Comparison of ENCODE assay signal across 29 cellular contexts in genomic region chr4:56477192-56477706, GRCh38. TPM values are rescaled to one million over a fixed set of nuclear protein-coding genes. Genes with fewer than 3 reads are reported as not detected.
"Had no signal": no experiment of that assay in that cellular context is flagged by ENCODE, and none has a peak within 500 bp of the region (broad histone marks: within the 10 kb centered on the region; RNA-seq: fewer than 3 reads in every experiment).

No MANE protein-coding gene starts in this region.

- H3K4me3 ChIP-seq: body of pancreas, Peyer's patch, SJCRH30 had no signal

- H3K9me3 Mint-ChIP-seq: activated B cell treated with CpG ODN at 0.5 μM for 24 hours; activated CD4-positive, alpha-beta T cell treated with anti-CD3 and anti-CD28 coated beads, Interleukin-2, amount 10 ng/mL, durations not matched to agents 24 days and 14 days; activated naive CD4-positive, alpha-beta T cell treated with anti-CD3 and anti-CD28 coated beads, Interleukin-2, amount 10 ng/mL, durations not matched to agents 7 days and 5 days; activated naive CD8-positive, alpha-beta T cell treated with anti-CD3 and anti-CD28 coated beads, Interleukin-2, amount 10 ng/mL, durations not matched to agents 7 days and 5 days; activated T-cell treated with anti-CD3 and anti-CD28 coated beads, Interleukin-2, amount 50 U/mL, for 4 hours; activated T-helper 2 cell treated with anti-CD3 and anti-CD28 coated beads, Interferon-gamma antibody, Interleukin-2, Interleukin-4, amounts not matched to agents 10 μg/mL and 5 μg/mL and 100 μg/mL, durations not matched to agents 14 hours and 24 hours and 36 hours had no signal

- H3K4me1 ChIP-seq: body of pancreas, Peyer's patch, SJCRH30 had no signal

- H3K27me3 ChIP-seq: body of pancreas, Peyer's patch, SJCRH30 had no signal

- H3K4me3 Mint-ChIP-seq: activated B cell treated with CpG ODN at 0.5 μM for 24 hours; activated CD4-positive, alpha-beta T cell treated with anti-CD3 and anti-CD28 coated beads, Interleukin-2, amount 10 ng/mL, durations not matched to agents 24 days and 14 days; activated CD8-positive, alpha-beta memory T cell treated with anti-CD3 and anti-CD28 coated beads, Interleukin-2, amount 10 ng/mL, durations not matched to agents 7 days and 5 days; activated naive CD4-positive, alpha-beta T cell treated with anti-CD3 and anti-CD28 coated beads, Interleukin-2, amount 10 ng/mL, durations not matched to agents 7 days and 5 days; activated naive CD8-positive, alpha-beta T cell treated with anti-CD3 and anti-CD28 coated beads, Interleukin-2, amount 10 ng/mL, durations not matched to agents 7 days and 5 days; activated T-cell treated with anti-CD3 and anti-CD28 coated beads, Interleukin-2, amount 50 U/mL, for 4 hours had no signal

- H3K27me3 Mint-ChIP-seq: activated B cell treated with CpG ODN at 0.5 μM for 24 hours; activated CD4-positive, alpha-beta T cell treated with anti-CD3 and anti-CD28 coated beads, Interleukin-2, amount 10 ng/mL, durations not matched to agents 24 days and 14 days; activated CD8-positive, alpha-beta memory T cell treated with anti-CD3 and anti-CD28 coated beads, Interleukin-2, amount 10 ng/mL, durations not matched to agents 7 days and 5 days; activated naive CD4-positive, alpha-beta T cell treated with anti-CD3 and anti-CD28 coated beads, Interleukin-2, amount 10 ng/mL, durations not matched to agents 7 days and 5 days; activated naive CD8-positive, alpha-beta T cell treated with anti-CD3 and anti-CD28 coated beads, Interleukin-2, amount 10 ng/mL, durations not matched to agents 7 days and 5 days had no signal

- DNase-seq: activated B cell treated with CpG ODN at 0.5 μM for 24 hours; activated CD4-positive, alpha-beta T cell treated with anti-CD3 and anti-CD28 coated beads for 1 hour; activated CD4-positive, alpha-beta T cell treated with anti-CD3 and anti-CD28 coated beads, Interleukin-2, amount 10 ng/mL, durations not matched to agents 24 days and 14 days; activated CD4-positive, alpha-beta T cell treated with anti-CD3 and anti-CD28 coated beads, Interleukin-2, amount 50 U/mL, for 48 hours; activated CD8-positive, alpha-beta memory T cell treated with anti-CD3 and anti-CD28 coated beads, Interleukin-2, amount 10 ng/mL, durations not matched to agents 7 days and 5 days; activated gamma-delta T cell treated with Interleukin-2 at 50 U/mL for 16 hours; activated naive CD4-positive, alpha-beta T cell treated with anti-CD3 and anti-CD28 coated beads, Interleukin-2, amount 10 ng/mL, durations not matched to agents 7 days and 5 days; activated naive CD8-positive, alpha-beta T cell treated with anti-CD3 and anti-CD28 coated beads, Interleukin-2, amount 10 ng/mL, durations not matched to agents 7 days and 5 days; activated T-cell treated with anti-CD3 and anti-CD28 coated beads, Interleukin-2, amount 50 U/mL, for 4 hours; aorta; body of pancreas; central memory CD4-positive, alpha-beta T cell; IMR-90; KG1; NCI-H1092 treated with DMSO at 0.1 percent for 48 hours; NCI-H1436; NCI-H187; NCI-H2081; NCI-H446; NCI-H524; Peyer's patch; Right ventricle myocardium superior; SJCRH30; SW 1271 had no signal

- H3K9me3 ChIP-seq: body of pancreas, Peyer's patch, SJCRH30 had no signal

- FAIRE-seq: bronchial epithelial cell had no signal

- H3K27ac Mint-ChIP-seq: activated B cell treated with CpG ODN at 0.5 μM for 24 hours; activated CD8-positive, alpha-beta memory T cell treated with anti-CD3 and anti-CD28 coated beads, Interleukin-2, amount 10 ng/mL, durations not matched to agents 7 days and 5 days; activated naive CD4-positive, alpha-beta T cell treated with anti-CD3 and anti-CD28 coated beads, Interleukin-2, amount 10 ng/mL, durations not matched to agents 7 days and 5 days; activated naive CD8-positive, alpha-beta T cell treated with anti-CD3 and anti-CD28 coated beads, Interleukin-2, amount 10 ng/mL, durations not matched to agents 7 days and 5 days; activated T-helper 2 cell treated with anti-CD3 and anti-CD28 coated beads, Interferon-gamma antibody, Interleukin-2, Interleukin-4, amounts not matched to agents 10 μg/mL and 5 μg/mL and 100 μg/mL, durations not matched to agents 14 hours and 24 hours and 36 hours had no signal

- H3K27ac ChIP-seq: body of pancreas, Peyer's patch, RWPE1, SJCRH30 had no signal

- H3K4me1 Mint-ChIP-seq: activated naive CD4-positive, alpha-beta T cell treated with anti-CD3 and anti-CD28 coated beads, Interleukin-2, amount 10 ng/mL, durations not matched to agents 7 days and 5 days had no signal

- ATAC-seq: activated CD8-positive, alpha-beta memory T cell treated with anti-CD3 and anti-CD28 coated beads, Interleukin-2, amount 10 ng/mL, durations not matched to agents 7 days and 5 days; activated T-cell treated with anti-CD3 and anti-CD28 coated beads, Interleukin-2, amount 50 U/mL, for 4 hours; body of pancreas; SK-N-SH treated with all-trans-retinoic acid at 6 μM for 48 hours had no signal

RNA-seq across cellular contexts. Expression of gene ARL9, which starts 28.3 kb away (rescaled TPM):
- total RNA-seq: activated CD4-positive, alpha-beta T cell treated with anti-CD3 and anti-CD28 coated beads, Interleukin-2, amount 10 ng/mL, durations not matched to agents 24 days and 14 days; activated T-helper 2 cell treated with anti-CD3 and anti-CD28 coated beads, Interferon-gamma antibody, Interleukin-2, Interleukin-4, amounts not matched to agents 10 μg/mL and 5 μg/mL and 100 μg/mL, durations not matched to agents 14 hours and 24 hours and 36 hours; body of pancreas; LHCN-M2; Peyer's patch; Right ventricle myocardium superior had no signal
